Comparison of ENCODE assay signal across 21 cellular contexts in genomic region chr3:11186771-11187170, GRCh38. TPM values are rescaled to one million over a fixed set of nuclear protein-coding genes. Genes with fewer than 3 reads are reported as not detected.
A peak's percentile ranks its signal among the peaks of the same experiment; 100 is the strongest.
DNase-seq lines count a peak whose midpoint lies in the region; ATAC-seq and TF ChIP-seq lines count a peak whose summit lies in the region.
"Had no signal": no experiment of that assay in that cellular context is flagged by ENCODE, and none has a peak within 500 bp of the region (broad histone marks: within the 10 kb centered on the region; RNA-seq: fewer than 3 reads in every experiment).

No MANE protein-coding gene starts in this region.

- 11 to 13% methylated on average over 2 of the region's 2 CpGs for WGBS in GM23248 (ENCODE audit: low coverage in 1 of 2, low lambda C conversion rate in 2 of 2, missing lambda C conversion rate in 2 of 2), 2 experiments
- WGBS in stomach, 5 donors = 43 to 62% (median 51%) methylated on average over 2 of the region's 2 CpGs

- intact Hi-C loops in ascending aorta (cut with DNase I) = no loop called here
- intact Hi-C loops in stomach (cut with DNase I; ENCODE audit: low total_unique reads) = no loop called here

- H3K9me3 ChIP-seq in GM23248 (ENCODE audit: low read depth) (no peaks in the 10 kb centered on the region), ascending aorta (no peaks in the 10 kb centered on the region), stomach (no peaks in the 10 kb centered on the region)
- H3K9me3 ChIP-seq: BE2C, body of pancreas had no signal

- H3K9ac ChIP-seq in GM23248 = peak overlapping the region; percentile 54

- peak overlapping the region; percentile 68 for H3K4me2 ChIP-seq in GM23248 (ENCODE audit: unreplicated experiment)

- no peak overlapping the region for H3K4me3 Mint-ChIP-seq in T-cell
- H3K4me3 Mint-ChIP-seq: activated CD8-positive, alpha-beta T cell treated with anti-CD3 and anti-CD28 coated beads for 36 hours had no signal

- H3K27me3 ChIP-seq in GM23248 (replicated peaks; ENCODE audit: insufficient read depth) (no peaks in the 10 kb centered on the region), ascending aorta (no peaks in the 10 kb centered on the region), stomach (no peaks in the 10 kb centered on the region)
- H3K27me3 ChIP-seq: BE2C, body of pancreas had no signal

- no peaks in the 10 kb centered on the region for H4K20me1 ChIP-seq in GM23248 (ENCODE audit: insufficient read depth)

- no peaks in the 10 kb centered on the region for H3K9me3 Mint-ChIP-seq in T-cell
- H3K9me3 Mint-ChIP-seq: activated CD8-positive, alpha-beta T cell treated with anti-CD3 and anti-CD28 coated beads for 36 hours; activated naive CD4-positive, alpha-beta T cell treated with anti-CD3 and anti-CD28 coated beads, Interleukin-2, amount 50 U/mL, for 72 hours had no signal

- no peak for ATAC-seq in T-cell (replicated peaks in 1 of 4)
- no peak for ATAC-seq in HG03439 (IDR thresholded peaks at IDR 0.05; ENCODE audit: unreplicated experiment)
- ATAC-seq: activated CD8-positive, alpha-beta T cell treated with anti-CD3 and anti-CD28 coated beads for 36 hours; activated naive CD4-positive, alpha-beta T cell treated with anti-CD3 and anti-CD28 coated beads, Interleukin-2, amount 50 U/mL, for 72 hours; body of pancreas; K562 had no signal

- POLR2A ChIA-PET in T-cell (lab: Charles Lee) = no interaction called here

- H3K27me3 Mint-ChIP-seq in T-cell = peaks cover 6 to 17% of the 10 kb centered on the region in 2 donors

- TF ChIP-seq POLR2A in stomach (IDR thresholded peaks at IDR 0.05) = no peak

- no peak for TF ChIP-seq EP300 in stomach (IDR thresholded peaks at IDR 0.05)

- peaks cover 24% of the 10 kb centered on the region for H3F3A ChIP-seq in GM23248 (ENCODE audit: insufficient read depth)

- H3K27ac ChIP-seq in GM23248 = peak overlapping the region; percentile 76
- peak overlapping the region; percentile 76 to 79 for H3K27ac ChIP-seq in ascending aorta
- H3K27ac ChIP-seq in stomach = peak overlapping the region in 3 of 5 donors; percentile 55 to 76 (median 56)
- H3K27ac ChIP-seq: WERI-Rb-1 had no signal

- no peaks in the 10 kb centered on the region for H3K36me3 Mint-ChIP-seq in T-cell
- H3K36me3 Mint-ChIP-seq: activated naive CD4-positive, alpha-beta T cell treated with anti-CD3 and anti-CD28 coated beads, Interleukin-2, amount 50 U/mL, for 72 hours had no signal

- DNase-seq in GM23248 = peak; percentile 69
- no peak for DNase-seq in ascending aorta (ENCODE audit: low spot score in 2 of 2)
- DNase-seq in fibroblast of villous mesenchyme (ENCODE audit: low read depth) = peak; percentile 63
- no peak for DNase-seq in stomach
- DNase-seq in DMS153 (lab: John Stamatoyannopoulos, UW) = no peak
- no peak for DNase-seq in activated CD4-positive, alpha-beta T cell treated with anti-CD3 and anti-CD28 coated beads, Interleukin-2, amount 50 U/mL, for 1 hour
- DNase-seq in T-cell = no peak
- DNase-seq: activated CD8-positive, alpha-beta T cell treated with anti-CD3 and anti-CD28 coated beads for 36 hours; activated T-cell treated with anti-CD3 and anti-CD28 coated beads, Interleukin-2, amount 50 U/mL, for 48 hours; BE2C; body of pancreas; dermis blood vessel endothelial cell; GF-D8; hypothalamus; NCI-H1092; NCI-H2171 treated with DMSO at 0.1 percent for 48 hours; NCI-H82; WERI-Rb-1 had no signal

- in situ Hi-C loops in GM23248 (cut with MboI) = no loop called here

- no peak overlapping the region for H3K27ac Mint-ChIP-seq in T-cell
- H3K27ac Mint-ChIP-seq: activated CD8-positive, alpha-beta T cell treated with anti-CD3 and anti-CD28 coated beads for 36 hours had no signal

- H3K4me3 ChIP-seq in GM23248 (no peak overlapping the region), ascending aorta (no peak overlapping the region), fibroblast of villous mesenchyme (ENCODE audit: low read depth, low read length) (no peak overlapping the region), stomach (no peak overlapping the region)
- H3K4me3 ChIP-seq: body of pancreas, K562 had no signal

- TF ChIP-seq CTCF in ascending aorta (IDR thresholded peaks at IDR 0.05) (no peak), fibroblast of villous mesenchyme (IDR thresholded peaks at IDR 0.05; ENCODE audit: insufficient read depth, low read depth, low read length) (no peak), stomach (IDR thresholded peaks at IDR 0.05) (no peak)

- no peaks in the 10 kb centered on the region for H3K9me2 ChIP-seq in GM23248 (ENCODE audit: insufficient read depth)

- no peaks in the 10 kb centered on the region for H3K4me1 Mint-ChIP-seq in T-cell

- H2AFZ ChIP-seq in GM23248 = no peak overlapping the region

- H3K4me1 ChIP-seq in GM23248 (ENCODE audit: insufficient read depth) (peaks cover 27% of the 10 kb centered on the region), ascending aorta (peaks cover 13 to 33% of the 10 kb centered on the region in 2 donors), stomach (peaks cover 13 to 26% (median 20%) of the 10 kb centered on the region in 4 donors)
- H3K4me1 ChIP-seq: BE2C had no signal

- CTCF ChIA-PET in T-cell (lab: Charles Lee) = no interaction called here

- peaks cover 39% of the 10 kb centered on the region for H3K79me2 ChIP-seq in GM23248 (ENCODE audit: insufficient read depth)

- no peaks in the 10 kb centered on the region for H3K36me3 ChIP-seq in GM23248 (ENCODE audit: low read depth)
- H3K36me3 ChIP-seq in ascending aorta = no peaks in the 10 kb centered on the region
- no peaks in the 10 kb centered on the region for H3K36me3 ChIP-seq in stomach
- H3K36me3 ChIP-seq: BE2C, WERI-Rb-1 had no signal

RNA-seq across cellular contexts. Expression of gene HRH1, which starts 32.5 kb away (rescaled TPM):
- 9.0 and 9.1 TPM in 2 replicates for total RNA-seq in GM23248 (2014; rRNA removed; shearing (Covaris generic))
- polyA plus RNA-seq in GM23248 (2016; fragmentation: Nextera tagmentation; extraction: Ambion mirVana) = 7.1 and 8.1 TPM in 2 replicates
- 6.2 TPM for total RNA-seq in ascending aorta
- total RNA-seq in fibroblast of villous mesenchyme = 13.2 and 26.8 TPM in 2 replicates
- total RNA-seq in stomach = 1 to 10 TPM in 2 of 5 donors, under 1 TPM in 2, not detected in 1; under 0.01 to 5.0 (median 1.5) TPM
- under 1 TPM; 0.31 to 0.80 (median 0.37) TPM for polyA plus RNA-seq in stomach
- total RNA-seq in T-cell = 1 to 10 TPM in 1 of 5 donors, under 1 TPM in 2, not detected in 2; 0.19 to 2.0 (median 0.46) TPM

Comparison
In these comparisons a context has a peak if more than half of its experiments do, and no peak if none do; other contexts are left out.
1. DNase-seq: peak in GM23248 (single experiment) and fibroblast of villous mesenchyme (single experiment); none in ascending aorta (0 of 2), stomach (single experiment), DMS153 (single experiment), activated CD4-positive, alpha-beta T cell treated with anti-CD3 and anti-CD28 coated beads, Interleukin-2, amount 50 U/mL, for 1 hour (single experiment) and T-cell (0 of 34).
2. Peak in every context shown above with its lines, with median percentiles within 50 percentile points of each other: H3K27ac ChIP-seq.